Comparison of ENCODE assay signal across 20 cellular contexts in the genomic region with DNA sequence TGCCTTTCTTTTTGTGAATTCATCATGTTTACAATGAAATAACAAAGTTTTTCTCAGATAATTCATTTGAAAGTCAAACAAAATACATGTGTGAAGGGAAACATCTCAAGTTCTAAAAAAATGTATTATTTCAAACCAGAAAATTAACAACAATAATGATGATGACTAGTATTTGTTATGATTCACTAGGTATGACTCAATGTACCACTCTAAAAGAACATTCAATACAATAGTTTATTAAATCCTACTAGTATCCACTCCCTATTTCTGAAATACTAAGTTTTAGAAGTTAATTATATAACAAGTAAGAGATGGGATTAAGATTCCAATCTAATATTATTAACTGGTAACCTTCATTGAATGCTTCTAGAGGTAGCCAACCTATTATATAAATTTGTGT.
DNase-seq lines count a peak whose midpoint lies in the region; ATAC-seq, FAIRE-seq and TF ChIP-seq lines count a peak whose summit lies in the region.
"Had no signal": no experiment of that assay in that cellular context is flagged by ENCODE, and none has a peak within 500 bp of the region (broad histone marks: within the 10 kb centered on the region; RNA-seq: fewer than 3 reads in every experiment).

No MANE protein-coding gene starts in this region.

- H3K27ac ChIP-seq in epithelial cell of prostate, result peak overlapping the region; percentile 4
- no peak overlapping the region for H3K27ac ChIP-seq in foreskin keratinocyte
- H3K27ac ChIP-seq: 22Rv1; A549; BLaER1 treated with 17β-estradiol and CSF1 and Interleukin-3, amounts not matched to agents 10 nM and 100 nM; C4-2B had no signal

- H3K36me3 ChIP-seq in bronchial epithelial cell (ENCODE audit: control insufficient read depth, insufficient read depth, low read length), result no peaks in the 10 kb centered on the region
- H3K36me3 ChIP-seq: BLaER1 treated with 17β-estradiol and CSF1 and Interleukin-3, amounts not matched to agents 10 nM and 100 nM had no signal

- ATAC-seq in foreskin keratinocyte, result peak; percentile 82
- ATAC-seq: A549; CD8-positive, alpha-beta T cell had no signal

- H3K4me1 ChIP-seq in foreskin keratinocyte, result no peaks in the 10 kb centered on the region
- H3K4me1 ChIP-seq: A549; BLaER1 treated with 17β-estradiol and CSF1 and Interleukin-3, amounts not matched to agents 10 nM and 100 nM; Caco-2 had no signal

- no peak for FAIRE-seq in bronchial epithelial cell (lab: Jason Lieb, UNC)
- FAIRE-seq: A549, D721Med, G401.6, GM12891, GM19239 had no signal

- no peak for TF ChIP-seq CTCF in bronchial epithelial cell (IDR thresholded peaks at IDR 0.05; ENCODE audit: insufficient read depth, low read length, severe bottlenecking)
- TF ChIP-seq CTCF in foreskin keratinocyte (conservative IDR thresholded peaks at IDR 0.05), result no peak

- H3K27me3 ChIP-seq in bronchial epithelial cell (ENCODE audit: control insufficient read depth, insufficient read depth, low read length), result no peaks in the 10 kb centered on the region
- H3K27me3 ChIP-seq in foreskin keratinocyte, result no peaks in the 10 kb centered on the region
- H3K27me3 ChIP-seq: BLaER1 treated with 17β-estradiol and CSF1 and Interleukin-3, amounts not matched to agents 10 nM and 100 nM had no signal

- no peak overlapping the region for H3K4me3 ChIP-seq in bronchial epithelial cell (ENCODE audit: low read depth, low read length)
- H3K4me3 ChIP-seq: A549; BLaER1 treated with 17β-estradiol and CSF1 and Interleukin-3, amounts not matched to agents 10 nM and 100 nM had no signal

- DNase-seq in bronchial epithelial cell (ENCODE audit: low read depth) (peak; percentile 42), epithelial cell of prostate (ENCODE audit: low read depth, low spot score) (no peak), foreskin keratinocyte (peak in 1 of 2 donors; percentile 22), hypothalamus (lab: John Stamatoyannopoulos, UW) (no peak), NCI-H2081 treated with DMSO at 0.1 percent for 48 hours (lab: John Stamatoyannopoulos, UW) (no peak)
- DNase-seq: AML-193; Caco-2; Calu3; CD4-positive, alpha-beta T cell; CD8-positive, alpha-beta T cell; DMS79 treated with DMSO at 0.1 percent for 48 hours; GF-D8 had no signal
